ENCODE assay signal across 14 cellular contexts in the genomic region with DNA sequence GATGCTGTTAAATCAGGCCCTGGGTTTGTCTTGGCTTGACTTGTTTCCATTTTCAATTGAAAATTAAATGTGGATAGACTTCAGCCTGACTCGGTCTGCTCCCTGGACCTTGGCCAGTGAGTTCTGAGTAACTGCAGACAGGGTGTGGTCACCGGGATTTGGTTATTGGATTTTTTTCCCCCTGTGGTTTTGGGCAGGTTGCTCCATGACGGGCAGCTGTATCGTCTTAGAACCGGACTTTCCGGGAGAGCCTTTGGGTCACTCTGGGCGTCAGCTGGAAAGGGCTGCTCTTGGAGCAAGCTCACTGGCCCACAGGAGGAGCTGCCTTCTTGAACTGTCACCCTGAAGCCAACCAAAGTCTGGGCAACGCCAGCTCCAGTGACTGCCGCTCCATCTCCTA.
A peak's percentile ranks its signal among the peaks of the same experiment; 100 is the strongest.
DNase-seq lines count a peak whose midpoint lies in the region; ATAC-seq and TF ChIP-seq lines count a peak whose summit lies in the region.
"Had no signal": no experiment of that assay in that cellular context is flagged by ENCODE, and none has a peak within 500 bp of the region (broad histone marks: within the 10 kb centered on the region; RNA-seq: fewer than 3 reads in every experiment).

No MANE protein-coding gene starts in this region.

- DNase-seq in left cardiac atrium (peak; percentile 59), Right ventricle myocardium inferior (ENCODE audit: missing footprints) (no peak), breast epithelium (ENCODE audit: low spot score in 2 of 2) (peak; percentile 65 to 82), left lung (peak in 1 of 2 donors; percentile 43), OCI-M1 (lab: John Stamatoyannopoulos, UW) (no peak)
- DNase-seq: 8988T, cerebellar nuclear complex, NCI-H2171 treated with DMSO at 0.1 percent for 48 hours, spleen had no signal

- H3K9me3 ChIP-seq in breast epithelium (no peaks in the 10 kb centered on the region), left lung (no peaks in the 10 kb centered on the region)
- H3K9me3 ChIP-seq: spleen had no signal

- peaks cover 3 to 11% of the 10 kb centered on the region in 2 donors for H3K4me1 ChIP-seq in breast epithelium
- peaks cover 3 to 6% of the 10 kb centered on the region in 2 donors for H3K4me1 ChIP-seq in left lung

- H3K27ac ChIP-seq in breast epithelium: peak overlapping the region; percentile 81 to 83
- H3K27ac ChIP-seq in left lung: no peak overlapping the region
- H3K27ac ChIP-seq: spleen, VCaP had no signal

- H3K27me3 ChIP-seq in breast epithelium: no peaks in the 10 kb centered on the region
- H3K27me3 ChIP-seq in left lung: peaks cover 0 to 14% of the 10 kb centered on the region in 2 donors

- H3K36me3 ChIP-seq in breast epithelium (no peaks in the 10 kb centered on the region), left lung (no peaks in the 10 kb centered on the region)
- H3K36me3 ChIP-seq: spleen had no signal

- TF ChIP-seq CTCF in breast epithelium (IDR thresholded peaks at IDR 0.05): no peak
- no peak for TF ChIP-seq CTCF in left lung (IDR thresholded peaks at IDR 0.05)

- intact Hi-C loops in left cardiac atrium (cut with DNase I) (loop anchor here (2.0 to 10.0 kb wide), 5 partner anchors 141 to 1281 kb away; no protein-coding TSS in a partner anchor), Right ventricle myocardium inferior (cut with DNase I) (loop anchor here (2.0 kb wide), 1 partner anchor 1197 kb away; no protein-coding TSS in a partner anchor), breast epithelium (cut with DNase I; ENCODE audit: low total_unique reads) (loop anchor here (10.0 kb wide), 1 partner anchor 1101 kb away; no protein-coding TSS in a partner anchor), left lung (cut with DNase I) (no loop called here)

- H3K4me3 ChIP-seq in breast epithelium: no peak overlapping the region
- H3K4me3 ChIP-seq in left lung: no peak overlapping the region
- H3K4me3 ChIP-seq: spleen had no signal

- peak in 1 of 2 donors; percentile 59 for ATAC-seq in left cardiac atrium
- ATAC-seq in Right ventricle myocardium inferior: no peak
- peak; percentile 5 for ATAC-seq in left lung
- no peak for ATAC-seq in GM21786 (IDR thresholded peaks at IDR 0.05; ENCODE audit: unreplicated experiment)
- ATAC-seq in HG02973 (IDR thresholded peaks at IDR 0.05; ENCODE audit: unreplicated experiment): no peak
- ATAC-seq in GM21723 (IDR thresholded peaks at IDR 0.05; ENCODE audit: unreplicated experiment): no peak
- ATAC-seq: HepG2 had no signal

- no peak for TF ChIP-seq POLR2A in breast epithelium (IDR thresholded peaks at IDR 0.05)

Comparison
In these comparisons a context has a peak if more than half of its experiments do, and no peak if none do; other contexts are left out.
1. DNase-seq: peak in left cardiac atrium (single experiment) and breast epithelium (2 of 2); none in Right ventricle myocardium inferior (single experiment) and OCI-M1 (single experiment).
2. H3K27ac ChIP-seq: peak in breast epithelium (2 of 2); none in left lung (0 of 2).
3. intact Hi-C loops: an anchor here in left cardiac atrium (2.0 to 10.0 kb wide), Right ventricle myocardium inferior (2.0 kb wide) and breast epithelium (10.0 kb wide); none called in left lung.